9 cellular contexts compared by ENCODE assay signal in the genomic region with DNA sequence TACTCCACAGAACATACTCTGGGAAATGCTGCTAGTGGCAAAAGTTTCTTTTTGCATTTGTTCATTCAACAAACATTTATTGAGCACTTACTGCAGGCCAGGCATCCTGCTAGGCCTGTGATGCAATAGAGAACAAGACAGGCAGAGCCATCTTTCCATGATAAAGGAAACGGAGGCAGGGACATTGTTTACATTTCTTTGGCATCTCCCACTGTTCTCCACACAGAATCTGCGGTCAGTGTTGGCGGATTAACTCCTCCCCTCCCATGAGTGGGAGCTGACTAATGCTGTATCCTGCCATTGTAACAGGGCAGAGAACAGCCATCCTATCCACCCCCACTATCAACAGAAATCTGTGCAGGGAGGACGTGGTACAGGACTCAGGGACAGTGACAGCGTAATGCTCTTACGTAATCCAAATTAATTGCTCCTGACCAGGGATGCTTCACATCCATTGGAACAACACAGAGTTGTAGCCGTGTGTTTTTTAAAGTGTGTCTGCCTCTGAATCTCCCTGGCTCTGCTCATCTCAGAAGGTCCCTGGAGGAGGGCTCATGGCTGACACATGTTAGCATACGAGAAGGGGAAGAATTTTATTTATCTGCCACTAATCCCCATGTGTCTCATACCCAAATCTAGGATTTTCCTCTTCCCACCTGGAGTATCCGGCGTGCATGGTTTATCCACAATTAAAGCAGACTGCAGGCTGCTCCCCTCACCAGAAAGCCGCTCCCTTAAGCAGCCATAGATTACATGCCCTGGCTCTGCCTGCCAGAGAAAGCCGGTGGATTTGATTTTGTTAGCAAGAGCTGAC. TPM values are rescaled to one million over a fixed set of nuclear protein-coding genes. Genes with fewer than 3 reads are reported as not detected.
DNase-seq lines count a peak whose midpoint lies in the region; ATAC-seq, FAIRE-seq and TF ChIP-seq lines count a peak whose summit lies in the region.
"Had no signal": no experiment of that assay in that cellular context is flagged by ENCODE, and none has a peak within 500 bp of the region (broad histone marks: within the 10 kb centered on the region; RNA-seq: fewer than 3 reads in every experiment).

No MANE protein-coding gene starts in this region.

- H3K4me1 Mint-ChIP-seq in activated CD8-positive, alpha-beta T cell treated with anti-CD3 and anti-CD28 coated beads for 36 hours (ENCODE audit: low read depth): no peaks in the 10 kb centered on the region

- H3K27ac Mint-ChIP-seq in activated CD8-positive, alpha-beta T cell treated with anti-CD3 and anti-CD28 coated beads for 36 hours: no peak overlapping the region

- DNase-seq in D341Med (ENCODE audit: low spot score) (peak; percentile 76), NCI-H2107 treated with DMSO at 0.1 percent for 48 hours (lab: John Stamatoyannopoulos, UW; ENCODE audit: unreplicated experiment) (peak; percentile 34), dermis blood vessel endothelial cell (peak; percentile 93), myocyte (ENCODE audit: low read depth) (peak; percentile 73), thyroid gland (no peak), small intestine (no peak)
- no peak for DNase-seq in activated CD8-positive, alpha-beta T cell treated with anti-CD3 and anti-CD28 coated beads for 36 hours

- FAIRE-seq in small intestine (lab: Jason Lieb, UNC): no peak

- WGBS in thyroid gland, 2 donors: 70 to 72% methylated on average over 12 of the region's 12 CpGs
- WGBS in small intestine, 3 donors: 70 to 83% (median 76%) methylated on average over 12 of the region's 12 CpGs

- no peak for TF ChIP-seq CTCF in thyroid gland (IDR thresholded peaks at IDR 0.05)
- no peak for TF ChIP-seq CTCF in activated CD8-positive, alpha-beta T cell treated with anti-CD3 and anti-CD28 coated beads for 36 hours (IDR thresholded peaks at IDR 0.05)

- H3K4me3 ChIP-seq in thyroid gland (replicated peaks in 1 of 3) (no peak overlapping the region), small intestine (ENCODE audit: low read depth in 1 of 2, low read length in 2 of 2) (no peak overlapping the region)

- TF ChIP-seq POLR2A in thyroid gland (IDR thresholded peaks at IDR 0.05): no peak

- peaks cover 3% of the 10 kb centered on the region for H3K27me3 Mint-ChIP-seq in activated CD8-positive, alpha-beta T cell treated with anti-CD3 and anti-CD28 coated beads for 36 hours

- H3K4me3 Mint-ChIP-seq in activated CD8-positive, alpha-beta T cell treated with anti-CD3 and anti-CD28 coated beads for 36 hours: no peak overlapping the region

- no peaks in the 10 kb centered on the region for H3K9me3 ChIP-seq in thyroid gland
- no peaks in the 10 kb centered on the region for H3K9me3 ChIP-seq in small intestine (ENCODE audit: control insufficient read depth, low read depth)

- POLR2A ChIA-PET in activated CD8-positive, alpha-beta T cell treated with anti-CD3 and anti-CD28 coated beads for 36 hours (lab: Charles Lee): no interaction called here

- CTCF ChIA-PET in activated CD8-positive, alpha-beta T cell treated with anti-CD3 and anti-CD28 coated beads for 36 hours (lab: Charles Lee): interaction anchor here (1.1 to 1.2 kb wide), 2 partner anchors 10 to 13 kb away, joined by 3 to 4 read pairs; no protein-coding TSS in a partner anchor

- H3K27ac ChIP-seq in thyroid gland (no peak overlapping the region), small intestine (ENCODE audit: low read depth in 1 of 2, low read length in 1 of 2) (no peak overlapping the region)
- H3K27ac ChIP-seq: VCaP had no signal

- intact Hi-C loops in thyroid gland (cut with DNase I): no loop called here
- intact Hi-C loops in activated CD8-positive, alpha-beta T cell treated with anti-CD3 and anti-CD28 coated beads for 36 hours (cut with micrococcal nuclease): no loop called here

- no peaks in the 10 kb centered on the region for H3K9me3 Mint-ChIP-seq in activated CD8-positive, alpha-beta T cell treated with anti-CD3 and anti-CD28 coated beads for 36 hours

- H3K36me3 Mint-ChIP-seq in activated CD8-positive, alpha-beta T cell treated with anti-CD3 and anti-CD28 coated beads for 36 hours (ENCODE audit: low read depth): no peaks in the 10 kb centered on the region

- H3K36me3 ChIP-seq in thyroid gland: no peaks in the 10 kb centered on the region
- no peaks in the 10 kb centered on the region for H3K36me3 ChIP-seq in small intestine (ENCODE audit: control insufficient read depth in 2 of 2, insufficient read depth in 2 of 2, low read length in 2 of 2)

- no peak for ATAC-seq in GM19395 (IDR thresholded peaks at IDR 0.05; ENCODE audit: unreplicated experiment)
- ATAC-seq in activated CD8-positive, alpha-beta T cell treated with anti-CD3 and anti-CD28 coated beads for 36 hours: no peak

- peaks cover 0 to 7% of the 10 kb centered on the region in 2 donors for H3K4me1 ChIP-seq in thyroid gland
- no peaks in the 10 kb centered on the region for H3K4me1 ChIP-seq in small intestine (ENCODE audit: control insufficient read depth in 2 of 2, insufficient read depth in 1 of 2, low read depth in 1 of 2, low read length in 1 of 2)

- no peaks in the 10 kb centered on the region for H3K27me3 ChIP-seq in thyroid gland
- H3K27me3 ChIP-seq in small intestine (ENCODE audit: control insufficient read depth in 2 of 2, insufficient read depth in 2 of 2, low read length in 2 of 2): no peaks in the 10 kb centered on the region

RNA-seq across cellular contexts. Expression of gene STEAP3, which starts 32.3 kb away (rescaled TPM):
- total RNA-seq in dermis blood vessel endothelial cell (3.9 and 7.9 TPM in 2 replicates), myocyte (60.7 and 75.7 TPM in 2 replicates), thyroid gland (10 to 100 TPM in 2 of 4 donors, 1 to 10 TPM in 2; 7.4 to 23.2 (median 12.0) TPM)
- polyA plus RNA-seq in myocyte (2012): 81.7 TPM
- under 1 TPM; 0.18 to 0.34 TPM for total RNA-seq in activated CD8-positive, alpha-beta T cell treated with anti-CD3 and anti-CD28 coated beads for 36 hours
- polyA plus RNA-seq in small intestine: 10 to 100 TPM in 1 of 3 donors, 1 to 10 TPM in 2; 1.3 to 19.2 (median 5.1) TPM

Comparison
In these comparisons a context has a peak if more than half of its experiments do, and no peak if none do; other contexts are left out.
1. DNase-seq: peak in D341Med (single experiment), NCI-H2107 treated with DMSO at 0.1 percent for 48 hours (single experiment), dermis blood vessel endothelial cell (single experiment) and myocyte (single experiment); none in thyroid gland (0 of 2), activated CD8-positive, alpha-beta T cell treated with anti-CD3 and anti-CD28 coated beads for 36 hours (single experiment) and small intestine (single experiment).